Comparison of ENCODE assay signal across 18 cellular contexts in genomic region chr9:137396227-137396626, GRCh38. TPM values are rescaled to one million over a fixed set of nuclear protein-coding genes. Genes with fewer than 3 reads are reported as not detected.
A peak's percentile ranks its signal among the peaks of the same experiment; 100 is the strongest.
DNase-seq lines count a peak whose midpoint lies in the region.
"Had no signal": no experiment of that assay in that cellular context is flagged by ENCODE, and none has a peak within 500 bp of the region (broad histone marks: within the 10 kb centered on the region; RNA-seq: fewer than 3 reads in every experiment).

No MANE protein-coding gene starts in this region.

- WGBS in trophoblast cell (ENCODE audit: extremely low coverage, insufficient coverage, insufficient read length), result no CpG with 5 or more reads among the region's 15 CpGs

- H3K9ac ChIP-seq in NT2/D1 (ENCODE audit: insufficient read length, low read depth) (peak overlapping the region; percentile 36), trophoblast cell (ENCODE audit: low read length) (no peak overlapping the region)
- H3K9ac ChIP-seq: KMS-11 had no signal

- no peaks in the 10 kb centered on the region for H3K79me1 ChIP-seq in trophoblast cell (ENCODE audit: low read length)

- no peak overlapping the region for H3K23ac ChIP-seq in trophoblast cell (ENCODE audit: low read length)

- no peak overlapping the region for H3K27ac ChIP-seq in trophoblast cell (ENCODE audit: low read depth, low read length)
- H3K27ac ChIP-seq: KMS-11 had no signal

- H4K8ac ChIP-seq in trophoblast cell (ENCODE audit: low read depth, low read length), result no peak overlapping the region

- no peak overlapping the region for H2BK120ac ChIP-seq in trophoblast cell (ENCODE audit: insufficient read depth, low read length, poor library complexity)

- H3K14ac ChIP-seq in trophoblast cell (ENCODE audit: low read length), result no peak overlapping the region

- no peak overlapping the region for H2AFZ ChIP-seq in trophoblast cell (ENCODE audit: insufficient read depth, low read length, poor library complexity)

- H2BK5ac ChIP-seq in trophoblast cell (ENCODE audit: low read depth, low read length, poor library complexity), result no peak overlapping the region

- no peak overlapping the region for H4K12ac ChIP-seq in trophoblast cell (ENCODE audit: low read depth, low read length)

- no peak overlapping the region for H2BK12ac ChIP-seq in trophoblast cell (ENCODE audit: low read length)

- H3K9me3 ChIP-seq in NT2/D1 (ENCODE audit: insufficient read depth, low read length) (peaks cover 4% of the 10 kb centered on the region; the same call in 1 of the 2 replicates), trophoblast cell (ENCODE audit: insufficient read depth, low read depth, low read length) (peaks cover 3% of the 10 kb centered on the region)

- no peak overlapping the region for H3K4ac ChIP-seq in trophoblast cell (ENCODE audit: low read depth, low read length)

- DNase-seq in AG20443 (ENCODE audit: low spot score) (peak; percentile 48), NT2/D1 (ENCODE audit: low read depth, low spot score) (no peak), fibroblast of gingiva (ENCODE audit: low read depth) (peak; percentile 25), trophoblast cell (peak; percentile 64 to 80), C1 segment of cervical spinal cord (lab: John Stamatoyannopoulos, UW) (no peak), cerebellar nuclear complex (lab: John Stamatoyannopoulos, UW) (no peak), DMS153 treated with DMSO at 0.1 percent for 48 hours (lab: John Stamatoyannopoulos, UW; ENCODE audit: unreplicated experiment) (no peak)
- no peak for DNase-seq in stimulated activated CD4-positive, alpha-beta T cell treated with anti-CD3 and anti-CD28 coated beads, Interleukin-4, amount 100 ng/mL, for 4 hours
- DNase-seq: activated CD8-positive, alpha-beta memory T cell treated with anti-CD3 and anti-CD28 coated beads for 24 hours; activated effector memory CD4-positive, alpha-beta T cell treated with Interleukin-2 at 50 U/mL for 16 hours; DMS79 treated with DMSO at 0.1 percent for 48 hours; hypothalamus; midbrain; NCI-H2227 treated with DMSO at 0.1 percent for 48 hours; T-cell had no signal

- no peaks in the 10 kb centered on the region for H3K79me2 ChIP-seq in trophoblast cell (ENCODE audit: control insufficient read depth, insufficient read depth, low read length, poor library complexity)

- no peak overlapping the region for H3K18ac ChIP-seq in trophoblast cell (ENCODE audit: low read length)

- H3K4me1 ChIP-seq in NT2/D1 (ENCODE audit: insufficient read depth, insufficient read length) (peaks cover 16% of the 10 kb centered on the region), trophoblast cell (ENCODE audit: control insufficient read depth in 1 of 2, insufficient read depth in 2 of 2, low read length in 2 of 2) (peaks cover 0 to 5% of the 10 kb centered on the region in 2 experiments)

- H3K27me3 ChIP-seq in NT2/D1 (ENCODE audit: insufficient read depth, insufficient read length) (no peaks in the 10 kb centered on the region), trophoblast cell (ENCODE audit: insufficient read depth, low read length) (no peaks in the 10 kb centered on the region)

- H3K36me3 ChIP-seq in NT2/D1 (ENCODE audit: insufficient read depth, insufficient read length, low read length), result peaks cover 3% of the 10 kb centered on the region
- H3K36me3 ChIP-seq in trophoblast cell (ENCODE audit: control insufficient read depth in 1 of 2, insufficient read depth in 2 of 2, low read length in 2 of 2), result no peaks in the 10 kb centered on the region

- no peak overlapping the region for H4K91ac ChIP-seq in trophoblast cell (ENCODE audit: low read depth, low read length)

- no peak overlapping the region for H3K4me2 ChIP-seq in trophoblast cell (ENCODE audit: low read length)
- H3K4me2 ChIP-seq: KMS-11 had no signal

- H3K4me3 ChIP-seq in NT2/D1 (ENCODE audit: insufficient read length, low read depth) (no peak overlapping the region), trophoblast cell (ENCODE audit: low read depth, low read length) (no peak overlapping the region)

- H2AK5ac ChIP-seq in trophoblast cell (ENCODE audit: low read length), result no peak overlapping the region

RNA-seq across cellular contexts. Expression of gene EXD3, which starts 26.7 kb away (rescaled TPM):
- 4.7 and 5.1 TPM in 2 replicates for polyA plus RNA-seq in trophoblast cell (2013)

RNA-seq across cellular contexts. Expression of gene NOXA1, which starts 27.0 kb away (rescaled TPM):
- 0.19 and 0.21 TPM in 2 replicates for polyA plus RNA-seq in trophoblast cell (2013)

RNA-seq across cellular contexts. Expression of gene ENTPD8, which starts 44.9 kb away (rescaled TPM):
- 0.08 and 0.11 TPM in 2 replicates for polyA plus RNA-seq in trophoblast cell (2013)
- polyA plus RNA-seq: CD14-positive monocyte, right cardiac atrium had no signal

Comparison
In these comparisons a context has a peak if more than half of its experiments do, and no peak if none do; other contexts are left out.
1. DNase-seq: peak in AG20443 (single experiment), fibroblast of gingiva (single experiment) and trophoblast cell (2 of 2); none in NT2/D1 (single experiment), C1 segment of cervical spinal cord (0 of 14), stimulated activated CD4-positive, alpha-beta T cell treated with anti-CD3 and anti-CD28 coated beads, Interleukin-4, amount 100 ng/mL, for 4 hours (0 of 2), cerebellar nuclear complex (0 of 2) and DMS153 treated with DMSO at 0.1 percent for 48 hours (single experiment).